In the genomic region with DNA sequence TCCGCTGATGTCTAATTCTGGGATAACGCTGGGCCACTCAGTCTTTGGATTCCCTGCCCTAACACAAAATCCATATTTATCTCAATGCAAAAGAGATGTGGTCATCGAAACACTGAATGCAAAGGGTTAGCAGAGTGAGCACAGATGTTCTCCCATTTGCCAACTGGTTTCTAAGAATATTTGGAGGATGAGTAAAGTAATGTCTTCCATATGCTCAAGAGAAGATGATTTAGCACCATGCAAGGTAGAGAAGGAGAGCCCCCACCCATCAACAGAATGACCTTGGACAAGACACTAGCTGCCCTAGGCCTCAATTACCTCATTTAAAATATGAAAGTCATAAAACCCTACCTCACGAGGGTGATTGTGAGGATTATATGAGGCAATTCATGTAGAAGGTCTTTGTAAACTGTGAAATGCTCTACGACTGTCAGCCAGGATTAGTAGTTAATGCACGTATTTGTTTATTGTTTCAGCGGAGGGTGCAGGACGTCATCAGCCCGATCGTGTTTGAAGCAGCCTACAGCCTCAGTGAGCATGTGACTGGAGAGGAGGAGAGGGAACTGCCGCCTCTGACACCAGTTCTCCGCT, we compare ENCODE assay signal across 17 cellular contexts.
DNase-seq lines count a peak whose midpoint lies in the region; TF ChIP-seq lines count a peak whose summit lies in the region.
"Had no signal": no experiment of that assay in that cellular context is flagged by ENCODE, and none has a peak within 500 bp of the region (broad histone marks: within the 10 kb centered on the region; RNA-seq: fewer than 3 reads in every experiment).

No MANE protein-coding gene starts in this region.

- H3K79me2 ChIP-seq in OCI-LY3 (ENCODE audit: low read length): no peaks in the 10 kb centered on the region

- no peaks in the 10 kb centered on the region for H3K36me3 ChIP-seq in OCI-LY3 (replicated peaks; ENCODE audit: low read depth, low read length)
- H3K36me3 ChIP-seq: suprapubic skin had no signal

- TF ChIP-seq POLR2A in erythroblast (IDR thresholded peaks at IDR 0.05; ENCODE audit: low read length): no peak

- H2AFZ ChIP-seq in OCI-LY3 (ENCODE audit: low read depth, low read length): no peak overlapping the region
- H2AFZ ChIP-seq: GM23248 had no signal

- TF ChIP-seq CTCF in OCI-LY3 (IDR thresholded peaks at IDR 0.05; ENCODE audit: low read depth, low read length): no peak
- TF ChIP-seq CTCF in foreskin fibroblast (IDR thresholded peaks at IDR 0.05; ENCODE audit: low read depth, low read length): no peak

- peaks cover 24% of the 10 kb centered on the region; the same call in 1 of the 2 replicates for H3K27me3 ChIP-seq in OCI-LY3 (ENCODE audit: low read depth, low read length)
- H3K27me3 ChIP-seq: suprapubic skin had no signal

- no peak overlapping the region for H3K27ac ChIP-seq in OCI-LY3 (ENCODE audit: low read length)
- H3K27ac ChIP-seq: GM23248, suprapubic skin had no signal

- peaks cover 19% of the 10 kb centered on the region for H3K4me1 ChIP-seq in OCI-LY3 (ENCODE audit: low read length)

- no peak overlapping the region for H3K9ac ChIP-seq in OCI-LY3 (ENCODE audit: low read length)
- H3K9ac ChIP-seq: GM23248 had no signal

- peak overlapping the region; percentile 84 for H3K4me2 ChIP-seq in OCI-LY3 (ENCODE audit: low read length)

- no peaks in the 10 kb centered on the region for H4K20me1 ChIP-seq in OCI-LY3 (ENCODE audit: insufficient read depth, low read length)

- DNase-seq in COLO829 (ENCODE audit: low spot score) (peak; percentile 89), foreskin fibroblast (peak; percentile 55 to 86), pons (ENCODE audit: low spot score) (peak; percentile 53), amniotic stem cell (lab: John Stamatoyannopoulos, UW) (no peak), T1000 (lab: John Stamatoyannopoulos, UW) (no peak), NCI-H1694 treated with DMSO at 0.1 percent for 48 hours (lab: John Stamatoyannopoulos, UW) (no peak), erythroblast (lab: John Stamatoyannopoulos, UW) (no peak)
- DNase-seq: activated CD4-positive, alpha-beta T cell treated with anti-CD3 and anti-CD28 coated beads for 48 hours; activated CD8-positive, alpha-beta memory T cell treated with anti-CD3 and anti-CD28 coated beads, Interleukin-2, amount 50 U/mL, for 48 hours; activated naive CD4-positive, alpha-beta T cell treated with anti-CD3 and anti-CD28 coated beads for 36 hours; GM23248; KG1; kidney glomerular epithelial cell; NCI-H748 treated with DMSO at 0.1 percent for 48 hours; stimulated activated CD4-positive, alpha-beta T cell treated with anti-CD3 and anti-CD28 coated beads, Interleukin-4, amount 100 ng/mL, for 1 hour had no signal

- H3K9me3 ChIP-seq in OCI-LY3 (ENCODE audit: insufficient read depth, low read length): no peaks in the 10 kb centered on the region
- H3K9me3 ChIP-seq: suprapubic skin had no signal

- no peak overlapping the region for H3K4me3 ChIP-seq in OCI-LY3 (ENCODE audit: low read length)
- peak overlapping the region in 1 of 2 donors; percentile 38 for H3K4me3 ChIP-seq in foreskin fibroblast (ENCODE audit: low read depth in 1 of 2, low read length in 2 of 2)
- H3K4me3 ChIP-seq: GM23248, suprapubic skin had no signal

Comparison
In these comparisons a context has a peak if more than half of its experiments do, and no peak if none do; other contexts are left out.
1. DNase-seq: peak in COLO829 (single experiment), foreskin fibroblast (2 of 2) and pons (single experiment); none in amniotic stem cell (single experiment), T1000 (single experiment), NCI-H1694 treated with DMSO at 0.1 percent for 48 hours (single experiment) and erythroblast (0 of 2).